Comparison of ENCODE assay signal across 8 cellular contexts in the genomic region with DNA sequence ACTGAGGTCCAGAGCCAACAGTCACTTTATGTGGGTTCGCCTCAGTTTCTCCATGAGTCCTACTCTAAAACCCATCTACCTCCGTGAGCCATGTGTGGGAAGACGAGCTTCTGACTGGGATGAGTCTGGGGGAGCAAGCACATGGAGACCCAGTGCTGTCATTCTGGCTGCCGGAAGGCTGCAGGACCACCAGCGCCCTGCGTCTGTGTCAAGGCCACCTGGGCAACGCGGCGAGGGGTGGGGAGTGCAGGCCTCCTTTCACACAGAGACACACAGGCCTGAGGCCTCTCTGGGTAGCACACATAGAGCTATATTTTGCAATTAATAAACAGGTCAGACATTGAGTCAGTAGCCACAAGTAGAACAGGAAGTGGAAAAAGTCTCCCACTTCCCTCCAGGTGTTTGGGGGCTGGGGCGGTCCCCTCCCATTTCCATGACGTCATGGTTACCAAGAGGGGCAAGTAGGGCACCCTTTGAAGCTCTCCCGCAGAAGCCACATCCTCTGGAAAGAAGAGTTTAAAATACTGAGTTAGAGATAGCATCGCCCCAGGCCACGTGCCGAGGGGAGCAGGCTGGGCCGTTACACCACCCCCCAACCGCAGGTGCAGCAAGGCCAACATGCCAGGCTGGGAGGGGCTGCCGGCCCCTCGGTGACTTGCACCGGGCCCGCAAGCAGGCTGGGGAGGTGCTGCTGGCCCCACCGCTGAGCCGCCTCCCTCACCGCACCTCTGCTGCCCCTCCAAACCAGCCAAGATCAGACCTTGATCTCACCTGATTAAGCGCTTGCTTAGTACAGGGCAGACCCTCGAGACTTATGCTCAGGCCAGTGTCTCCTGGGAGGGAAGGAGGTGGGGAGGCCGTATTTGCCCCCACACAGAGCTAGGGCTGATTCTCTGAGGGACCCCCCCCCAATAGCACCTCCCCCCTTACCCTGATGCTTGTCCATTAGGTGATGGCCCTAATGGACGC. TPM values are rescaled to one million over a fixed set of nuclear protein-coding genes. Genes with fewer than 3 reads are reported as not detected.
DNase-seq lines count a peak whose midpoint lies in the region; TF ChIP-seq lines count a peak whose summit lies in the region.

No MANE protein-coding gene starts in this region.

- no peaks in the 10 kb centered on the region for H3K9me3 ChIP-seq in HEK293 (ENCODE audit: control insufficient read depth, insufficient read depth, low read depth, low read length)
- H3K9me3 ChIP-seq in tibial nerve: no peaks in the 10 kb centered on the region

- 53 to 56% methylated on average over 28 of the region's 28 CpGs for WGBS in tibial nerve, 2 donors

- POLR2A ChIA-PET in HEK293 (lab: Yijun Ruan, JAX): interaction anchor here (0.6 to 1.5 kb wide), 2 partner anchors 408 to 426 kb away, joined by 3 to 4 read pairs; partner anchors contain the start of gene AJUBA

- peak overlapping the region; percentile 25; the same call in 1 of the 2 replicates for H3K4me3 ChIP-seq in GM12864 (ENCODE audit: low read depth, low read length)
- H3K4me3 ChIP-seq in HEK293 (ENCODE audit: low read depth, low read length): no peak overlapping the region
- peak overlapping the region; percentile 66 for H3K4me3 ChIP-seq in NB4 (ENCODE audit: low read depth, low read length)
- H3K4me3 ChIP-seq in epithelial cell of esophagus (ENCODE audit: low read length): no peak overlapping the region
- peak overlapping the region in 2 of 4 donors; percentile 38 to 46 for H3K4me3 ChIP-seq in tibial nerve

- TF ChIP-seq CTCF in GM12864 (IDR thresholded peaks at IDR 0.05; ENCODE audit: low read depth, low read length, missing control alignments) (peak; percentile 10), HEK293 (tag by site-specific recombination; IDR thresholded peaks at IDR 0.05) (no peak), NB4 (IDR thresholded peaks at IDR 0.05; ENCODE audit: low read depth, low read length) (no peak), epithelial cell of esophagus (IDR thresholded peaks at IDR 0.05; ENCODE audit: insufficient read depth, low read depth, low read length, missing control alignments) (peak; percentile 2), tibial nerve (IDR thresholded peaks at IDR 0.05) (no peak)

- H3K27ac ChIP-seq in HEK293 (ENCODE audit: extremely low read depth, low read depth, low read length) (no peak overlapping the region; the same call in 1 of the 2 replicates), tibial nerve (peak overlapping the region in 3 of 4 donors; percentile 10 to 90 (median 67))

- CTCF ChIA-PET in HEK293 (lab: Yijun Ruan, JAX): interaction anchor here (0.6 to 4.5 kb wide), 90 partner anchors 9 to 1110 kb away, joined by 3 to 50 read pairs (median 5); partner anchors contain the start of genes ABHD4, AJUBA, DAD1 and HAUS4

- H3K36me3 ChIP-seq in HEK293 (ENCODE audit: control insufficient read depth in 2 of 2, insufficient read depth in 1 of 2, low read length in 2 of 2) (no peaks in the 10 kb centered on the region), tibial nerve (no peaks in the 10 kb centered on the region)

- peak; percentile 98 for DNase-seq in GM12864 (ENCODE audit: low read depth)
- DNase-seq in NB4 (ENCODE audit: low read depth): peak; percentile 99
- peak; percentile 95 to 97 for DNase-seq in activated CD8-positive, alpha-beta memory T cell treated with anti-CD3 and anti-CD28 coated beads for 4 hours (ENCODE audit: low read depth in 2 of 2)
- DNase-seq in epithelial cell of esophagus (ENCODE audit: low read depth): peak; percentile 94
- peak; percentile 75 for DNase-seq in non-pigmented ciliary epithelial cell (ENCODE audit: low read depth)
- DNase-seq in tibial nerve (ENCODE audit: low spot score in 2 of 2): peak in 1 of 2 donors; percentile 40
- DNase-seq in pons (ENCODE audit: low spot score): no peak

- no peaks in the 10 kb centered on the region for H3K27me3 ChIP-seq in tibial nerve

- TF ChIP-seq POLR2A in NB4 (IDR thresholded peaks at IDR 0.05; ENCODE audit: extremely low read depth, insufficient read length) (peak; percentile 1), tibial nerve (IDR thresholded peaks at IDR 0.05) (no peak)

- peak in 1 of 2 donors; percentile 44 for TF ChIP-seq EP300 in tibial nerve (IDR thresholded peaks at IDR 0.05)

- H3K4me1 ChIP-seq in HEK293 (ENCODE audit: control insufficient read depth, insufficient read depth, low read length) (peaks cover 3% of the 10 kb centered on the region; the same call in 1 of the 2 replicates), tibial nerve (peaks cover 0 to 45% (median 19%) of the 10 kb centered on the region in 4 donors)

TF ChIP-seq in HEK293, 187 proteins besides CTCF, POLR2A, EP300 and RAD21:
- TF ChIP-seq PATZ1 (tag by site-specific recombination; IDR thresholded peaks at IDR 0.05) (no peak), ZBTB20 (tag by site-specific recombination; IDR thresholded peaks at IDR 0.05) (peak; percentile 97), GLIS2 (tag by site-specific recombination; IDR thresholded peaks at IDR 0.05) (peak; percentile 13; the same call in 1 of the 2 replicates)
- TF ChIP-seq, protein P1, sequence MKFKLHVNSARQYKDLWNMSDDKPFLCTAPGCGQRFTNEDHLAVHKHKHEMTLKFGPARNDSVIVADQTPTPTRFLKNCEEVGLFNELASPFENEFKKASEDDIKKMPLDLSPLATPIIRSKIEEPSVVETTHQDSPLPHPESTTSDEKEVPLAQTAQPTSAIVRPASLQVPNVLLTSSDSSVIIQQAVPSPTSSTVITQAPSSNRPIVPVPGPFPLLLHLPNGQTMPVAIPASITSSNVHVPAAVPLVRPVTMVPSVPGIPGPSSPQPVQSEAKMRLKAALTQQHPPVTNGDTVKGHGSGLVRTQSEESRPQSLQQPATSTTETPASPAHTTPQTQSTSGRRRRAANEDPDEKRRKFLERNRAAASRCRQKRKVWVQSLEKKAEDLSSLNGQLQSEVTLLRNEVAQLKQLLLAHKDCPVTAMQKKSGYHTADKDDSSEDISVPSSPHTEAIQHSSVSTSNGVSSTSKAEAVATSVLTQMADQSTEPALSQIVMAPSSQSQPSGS (tag by site-specific recombination; IDR thresholded peaks at IDR 0.05; ENCODE audit: low read depth): peak; percentile 81
TF ChIP-seq in HEK293: peak in this region for 3.

RNA-seq across cellular contexts. Expression of gene DAD1, which starts 32.7 kb away (rescaled TPM):
- 100 to 1,000 TPM; 128 to 254 (median 198) TPM for total RNA-seq in tibial nerve

RNA-seq across cellular contexts. Expression of gene ABHD4, which starts 41.8 kb away (rescaled TPM):
- 10 to 100 TPM; 16.1 to 42.4 (median 31.9) TPM for total RNA-seq in tibial nerve

Comparison
In these comparisons a context has a peak if more than half of its experiments do, and no peak if none do; other contexts are left out.
1. H3K4me3 ChIP-seq: peak in GM12864 (single experiment) and NB4 (single experiment); none in HEK293 (single experiment) and epithelial cell of esophagus (single experiment).
2. CTCF ChIP-seq: peak in GM12864 (single experiment) and epithelial cell of esophagus (single experiment); none in HEK293 (single experiment), NB4 (single experiment) and tibial nerve (0 of 5).